In the genomic region with DNA sequence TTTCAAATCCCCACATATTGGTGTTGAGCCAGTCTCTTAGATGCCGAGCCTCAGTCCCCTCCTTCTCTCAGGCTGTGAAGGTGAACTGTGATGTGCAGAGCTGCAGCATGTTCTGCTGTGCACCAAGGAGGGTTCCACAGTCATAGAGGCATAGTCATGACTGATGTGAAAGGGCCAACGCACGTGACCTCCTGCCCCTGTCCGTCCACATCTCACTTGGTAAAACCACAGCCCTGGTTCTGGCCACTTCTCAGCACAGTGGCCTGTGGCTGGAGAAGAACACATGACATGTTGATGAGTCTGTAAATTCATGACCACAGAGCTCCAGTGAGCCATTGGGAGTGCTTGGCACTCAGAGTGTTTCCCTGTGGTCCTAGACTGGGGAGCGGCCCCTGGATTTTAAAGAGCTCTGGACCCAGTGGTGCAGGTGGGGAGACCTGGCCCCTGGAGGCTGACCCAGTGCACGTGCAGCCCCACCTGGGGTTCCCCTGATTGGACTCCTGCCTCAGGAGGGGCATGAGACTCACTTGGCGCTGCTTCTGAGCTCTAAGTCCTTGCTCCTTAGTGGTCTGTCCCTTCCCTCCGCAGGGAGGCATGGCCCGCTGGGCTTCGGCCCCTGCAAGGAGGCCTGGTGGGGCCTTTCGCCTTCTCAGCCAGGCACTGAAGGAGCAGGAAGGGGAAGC, we compare ENCODE assay signal across 15 cellular contexts. TPM values are rescaled to one million over a fixed set of nuclear protein-coding genes. Genes with fewer than 3 reads are reported as not detected.
DNase-seq lines count a peak whose midpoint lies in the region; ATAC-seq and TF ChIP-seq lines count a peak whose summit lies in the region.
"Had no signal": no experiment of that assay in that cellular context is flagged by ENCODE, and none has a peak within 500 bp of the region (broad histone marks: within the 10 kb centered on the region; RNA-seq: fewer than 3 reads in every experiment).

No MANE protein-coding gene starts in this region.

- TF ChIP-seq CTCF in endothelial cell (IDR thresholded peaks at IDR 0.05; ENCODE audit: unreplicated experiment) (no peak), osteocyte (IDR thresholded peaks at IDR 0.05) (no peak)

- H3K36me3 Mint-ChIP-seq in activated naive CD4-positive, alpha-beta T cell treated with anti-CD3 and anti-CD28 coated beads, Interleukin-2, amount 10 ng/mL, durations not matched to agents 7 days and 5 days, result peaks cover 55% of the 10 kb centered on the region
- peaks cover 39% of the 10 kb centered on the region for H3K36me3 Mint-ChIP-seq in effector memory CD8-positive, alpha-beta T cell (ENCODE audit: insufficient read depth)
- peaks cover 34% of the 10 kb centered on the region for H3K36me3 Mint-ChIP-seq in stimulated activated effector memory CD8-positive, alpha-beta T cell treated with anti-CD3 and anti-CD28 coated beads, Interleukin-12 subunit alpha, Interleukin-12 subunit beta, amount 100 ng/mL, for 72 hours
- H3K36me3 Mint-ChIP-seq in endothelial cell (ENCODE audit: low read depth, unreplicated experiment), result peaks cover 13% of the 10 kb centered on the region
- no peaks in the 10 kb centered on the region for H3K36me3 Mint-ChIP-seq in osteocyte (ENCODE audit: unreplicated experiment)

- no peak for ATAC-seq in effector memory CD8-positive, alpha-beta T cell (replicated peaks)
- ATAC-seq in stimulated activated effector memory CD8-positive, alpha-beta T cell treated with anti-CD3 and anti-CD28 coated beads, Interleukin-12 subunit alpha, Interleukin-12 subunit beta, amount 100 ng/mL, for 72 hours, result no peak
- no peak for ATAC-seq in HG03571 (IDR thresholded peaks at IDR 0.05; ENCODE audit: unreplicated experiment)

- peaks cover 98% of the 10 kb centered on the region for H3K4me1 Mint-ChIP-seq in activated naive CD4-positive, alpha-beta T cell treated with anti-CD3 and anti-CD28 coated beads, Interleukin-2, amount 10 ng/mL, durations not matched to agents 7 days and 5 days
- peaks cover 80 to 87% of the 10 kb centered on the region in 2 donors for H3K4me1 Mint-ChIP-seq in effector memory CD8-positive, alpha-beta T cell (ENCODE audit: low read depth in 2 of 2)
- peaks cover 92% of the 10 kb centered on the region for H3K4me1 Mint-ChIP-seq in stimulated activated effector memory CD8-positive, alpha-beta T cell treated with anti-CD3 and anti-CD28 coated beads, Interleukin-12 subunit alpha, Interleukin-12 subunit beta, amount 100 ng/mL, for 72 hours
- peaks cover 8% of the 10 kb centered on the region for H3K4me1 Mint-ChIP-seq in endothelial cell (ENCODE audit: unreplicated experiment)
- peaks cover 19% of the 10 kb centered on the region for H3K4me1 Mint-ChIP-seq in osteocyte (ENCODE audit: unreplicated experiment)

- H3K27me3 Mint-ChIP-seq in activated naive CD4-positive, alpha-beta T cell treated with anti-CD3 and anti-CD28 coated beads, Interleukin-2, amount 10 ng/mL, durations not matched to agents 7 days and 5 days, result no peaks in the 10 kb centered on the region
- no peaks in the 10 kb centered on the region for H3K27me3 Mint-ChIP-seq in effector memory CD8-positive, alpha-beta T cell
- peaks cover 8% of the 10 kb centered on the region for H3K27me3 Mint-ChIP-seq in endothelial cell (ENCODE audit: unreplicated experiment)
- no peaks in the 10 kb centered on the region for H3K27me3 Mint-ChIP-seq in osteocyte (ENCODE audit: unreplicated experiment)

- peak overlapping the region; percentile 74 for H3K27ac Mint-ChIP-seq in activated naive CD4-positive, alpha-beta T cell treated with anti-CD3 and anti-CD28 coated beads, Interleukin-2, amount 10 ng/mL, durations not matched to agents 7 days and 5 days
- peak overlapping the region; percentile 93 to 96 for H3K27ac Mint-ChIP-seq in effector memory CD8-positive, alpha-beta T cell
- H3K27ac Mint-ChIP-seq in stimulated activated effector memory CD8-positive, alpha-beta T cell treated with anti-CD3 and anti-CD28 coated beads, Interleukin-12 subunit alpha, Interleukin-12 subunit beta, amount 100 ng/mL, for 72 hours, result peak overlapping the region; percentile 94
- H3K27ac Mint-ChIP-seq in endothelial cell (ENCODE audit: unreplicated experiment) (no peak overlapping the region), osteocyte (ENCODE audit: unreplicated experiment) (no peak overlapping the region)

- CTCF ChIA-PET in activated naive CD4-positive, alpha-beta T cell treated with anti-CD3 and anti-CD28 coated beads, Interleukin-2, amount 10 ng/mL, durations not matched to agents 7 days and 5 days (lab: Charles Lee), result interaction anchor here (1.2 to 1.6 kb wide), 2 partner anchors 15 to 22 kb away, joined by 3 to 4 read pairs; no protein-coding TSS in a partner anchor

- no peak overlapping the region for H3K4me3 Mint-ChIP-seq in activated naive CD4-positive, alpha-beta T cell treated with anti-CD3 and anti-CD28 coated beads, Interleukin-2, amount 10 ng/mL, durations not matched to agents 7 days and 5 days
- H3K4me3 Mint-ChIP-seq in effector memory CD8-positive, alpha-beta T cell, result peak overlapping the region; percentile 73 to 83
- peak overlapping the region; percentile 42 for H3K4me3 Mint-ChIP-seq in stimulated activated effector memory CD8-positive, alpha-beta T cell treated with anti-CD3 and anti-CD28 coated beads, Interleukin-12 subunit alpha, Interleukin-12 subunit beta, amount 100 ng/mL, for 72 hours
- H3K4me3 Mint-ChIP-seq in endothelial cell (ENCODE audit: unreplicated experiment), result no peak overlapping the region
- no peak overlapping the region for H3K4me3 Mint-ChIP-seq in osteocyte (ENCODE audit: unreplicated experiment)

- DNase-seq in activated naive CD4-positive, alpha-beta T cell treated with anti-CD3 and anti-CD28 coated beads, Interleukin-2, amount 10 ng/mL, durations not matched to agents 7 days and 5 days, result no peak
- no peak for DNase-seq in activated naive CD4-positive, alpha-beta T cell treated with Interleukin-2 at 50 U/mL for 16 hours
- peak; percentile 63 for DNase-seq in MV-4-11 (lab: John Stamatoyannopoulos, UW)
- DNase-seq in effector memory CD8-positive, alpha-beta T cell, result no peak
- no peak for DNase-seq in stimulated activated effector memory CD8-positive, alpha-beta T cell treated with anti-CD3 and anti-CD28 coated beads, Interleukin-12 subunit alpha, Interleukin-12 subunit beta, amount 100 ng/mL, for 72 hours (ENCODE audit: low spot score in 2 of 2)
- no peak for DNase-seq in endothelial cell (ENCODE audit: low spot score)
- no peak for DNase-seq in osteocyte (ENCODE audit: extremely low spot score, unreplicated experiment)
- DNase-seq: amniotic stem cell; H7; Karpas-422; mesendoderm; NCI-H345; SHP77 treated with DMSO at 0.1 percent for 48 hours; stimulated activated naive CD4-positive, alpha-beta T cell had no signal

- peaks cover 3% of the 10 kb centered on the region for H3K9me3 Mint-ChIP-seq in activated naive CD4-positive, alpha-beta T cell treated with anti-CD3 and anti-CD28 coated beads, Interleukin-2, amount 10 ng/mL, durations not matched to agents 7 days and 5 days
- no peaks in the 10 kb centered on the region for H3K9me3 Mint-ChIP-seq in effector memory CD8-positive, alpha-beta T cell
- H3K9me3 Mint-ChIP-seq in stimulated activated effector memory CD8-positive, alpha-beta T cell treated with anti-CD3 and anti-CD28 coated beads, Interleukin-12 subunit alpha, Interleukin-12 subunit beta, amount 100 ng/mL, for 72 hours, result no peaks in the 10 kb centered on the region
- H3K9me3 Mint-ChIP-seq in endothelial cell (ENCODE audit: unreplicated experiment) (no peaks in the 10 kb centered on the region), osteocyte (ENCODE audit: unreplicated experiment) (no peaks in the 10 kb centered on the region)

RNA-seq across cellular contexts. Expression of a gene that starts 25.3 kb away (rescaled TPM):
- total RNA-seq in endothelial cell (ENCODE audit: unreplicated experiment) (26.8 TPM), osteocyte (31.4 and 31.5 TPM in 2 replicates)

Comparison
In these comparisons a context has a peak if more than half of its experiments do, and no peak if none do; other contexts are left out.
1. H3K27ac Mint-ChIP-seq: peak in activated naive CD4-positive, alpha-beta T cell treated with anti-CD3 and anti-CD28 coated beads, Interleukin-2, amount 10 ng/mL, durations not matched to agents 7 days and 5 days (single experiment), effector memory CD8-positive, alpha-beta T cell (2 of 2) and stimulated activated effector memory CD8-positive, alpha-beta T cell treated with anti-CD3 and anti-CD28 coated beads, Interleukin-12 subunit alpha, Interleukin-12 subunit beta, amount 100 ng/mL, for 72 hours (single experiment); none in endothelial cell (single experiment) and osteocyte (single experiment).
2. H3K4me3 Mint-ChIP-seq: peak in effector memory CD8-positive, alpha-beta T cell (2 of 2) and stimulated activated effector memory CD8-positive, alpha-beta T cell treated with anti-CD3 and anti-CD28 coated beads, Interleukin-12 subunit alpha, Interleukin-12 subunit beta, amount 100 ng/mL, for 72 hours (single experiment); none in activated naive CD4-positive, alpha-beta T cell treated with anti-CD3 and anti-CD28 coated beads, Interleukin-2, amount 10 ng/mL, durations not matched to agents 7 days and 5 days (single experiment), endothelial cell (single experiment) and osteocyte (single experiment).